In the genomic region with DNA sequence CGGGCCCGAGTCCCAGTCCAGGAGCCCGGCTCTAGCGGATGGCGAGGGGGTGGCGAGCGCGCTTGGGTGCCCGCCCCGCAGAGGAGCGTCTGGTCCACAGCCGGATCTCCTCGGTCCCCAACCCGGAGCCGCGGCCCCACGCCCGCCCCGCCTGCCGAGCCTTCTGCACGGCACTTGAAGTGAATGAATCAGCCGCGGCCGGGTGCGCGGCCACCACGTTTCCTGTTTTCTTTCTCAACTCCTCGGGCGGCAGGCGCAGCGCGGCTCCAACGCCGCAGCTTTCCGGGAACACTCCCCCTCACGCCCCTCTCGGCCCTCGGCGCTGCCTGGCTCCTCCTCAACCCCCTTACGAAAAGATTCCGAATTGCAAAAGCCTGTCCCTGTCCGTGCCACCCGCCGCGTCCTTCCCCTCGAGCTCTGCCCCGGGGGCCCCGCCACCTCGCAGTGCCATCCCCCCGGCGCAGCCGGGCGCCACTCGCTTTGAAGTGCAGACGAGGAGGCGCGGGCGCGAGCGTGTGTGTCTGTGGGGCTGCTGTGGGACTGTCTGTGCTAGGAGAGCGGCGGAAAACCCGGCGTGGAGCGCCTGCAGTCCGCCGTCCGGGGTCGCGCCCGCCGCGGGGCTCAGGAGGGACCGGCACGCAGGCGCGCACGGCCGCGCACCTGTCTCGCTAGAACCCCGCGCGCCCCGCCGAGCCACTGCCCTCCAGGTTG, we compare ENCODE assay signal across 8 cellular contexts.
A peak's percentile ranks its signal among the peaks of the same experiment; 100 is the strongest.
DNase-seq lines count a peak whose midpoint lies in the region; ATAC-seq and TF ChIP-seq lines count a peak whose summit lies in the region.

No MANE protein-coding gene starts in this region.

- DNase-seq in NCI-H510A treated with DMSO at 0.1 percent for 48 hours (lab: John Stamatoyannopoulos, UW) (peak; percentile 25), NCI-H510A (lab: John Stamatoyannopoulos, UW) (no peak), PC-3 (peak; percentile 37), fibroblast of gingiva (ENCODE audit: low read depth) (peak; percentile 93)
- peak; percentile 92 to 93 for DNase-seq in activated T-cell treated with anti-CD3 and anti-CD28 coated beads, Interleukin-2, amount 50 U/mL, for 48 hours
- peak; percentile 86 to 95 (median 93) for DNase-seq in naive thymus-derived CD8-positive, alpha-beta T cell

- intact Hi-C loops in PC-3 (cut with micrococcal nuclease): loop anchor here (5.0 to 10.0 kb wide), 5 partner anchors 395 to 753 kb away; no protein-coding TSS in a partner anchor

- no peaks in the 10 kb centered on the region for H3K27me3 ChIP-seq in PC-3 (ENCODE audit: low read length)

- POLR2A ChIA-PET in PC-3 (lab: Charles Lee; ENCODE audit: unreplicated experiment): no interaction called here
- POLR2A ChIA-PET in naive thymus-derived CD8-positive, alpha-beta T cell (lab: Charles Lee): interaction anchor here (0.7 to 5.3 kb wide), 11 partner anchors 8 to 134 kb away, joined by 3 to 104 read pairs (median 6); no protein-coding TSS in a partner anchor

- H3K4me3 Mint-ChIP-seq in naive thymus-derived CD8-positive, alpha-beta T cell: peak overlapping the region; percentile 89 to 99 (median 96)
- H3K4me3 Mint-ChIP-seq in stimulated activated memory B cell treated with anti-CD40 and anti-IgM and Interleukin-4, amounts not matched to agents 10 μg/mL and 1 μg/mL and 100 μg/mL, for 72 hours: peak overlapping the region; percentile 88

- no peaks in the 10 kb centered on the region for H3K36me3 ChIP-seq in PC-3 (ENCODE audit: low read depth, low read length)

- H3K4me2 ChIP-seq in PC-3 (ENCODE audit: low read length): peak overlapping the region; percentile 79

- no peaks in the 10 kb centered on the region for H3K9me3 ChIP-seq in PC-3 (ENCODE audit: low read length)

- H3K4me3 ChIP-seq in PC-3 (ENCODE audit: low read length): peak overlapping the region; percentile 66

- no peaks in the 10 kb centered on the region for H3K9me3 Mint-ChIP-seq in naive thymus-derived CD8-positive, alpha-beta T cell
- H3K9me3 Mint-ChIP-seq in stimulated activated memory B cell treated with anti-CD40 and anti-IgM and Interleukin-4, amounts not matched to agents 10 μg/mL and 1 μg/mL and 100 μg/mL, for 72 hours: no peaks in the 10 kb centered on the region

- peak overlapping the region; percentile 57 for H3K9ac ChIP-seq in PC-3 (ENCODE audit: low read length)

- BruUV-seq in PC-3 (replicated peaks; lab: Mats Ljungman, UMichigan): no TSS peak

- H3K4me1 ChIP-seq in PC-3 (ENCODE audit: insufficient read depth, low read length): peaks cover 54% of the 10 kb centered on the region

- H3K36me3 Mint-ChIP-seq in naive thymus-derived CD8-positive, alpha-beta T cell: no peaks in the 10 kb centered on the region
- H3K36me3 Mint-ChIP-seq in stimulated activated memory B cell treated with anti-CD40 and anti-IgM and Interleukin-4, amounts not matched to agents 10 μg/mL and 1 μg/mL and 100 μg/mL, for 72 hours: no peaks in the 10 kb centered on the region

- H3K27ac Mint-ChIP-seq in naive thymus-derived CD8-positive, alpha-beta T cell: peak overlapping the region; percentile 96 to 100 (median 99)
- H3K27ac Mint-ChIP-seq in stimulated activated memory B cell treated with anti-CD40 and anti-IgM and Interleukin-4, amounts not matched to agents 10 μg/mL and 1 μg/mL and 100 μg/mL, for 72 hours: peak overlapping the region; percentile 75

- H3K79me2 ChIP-seq in PC-3 (ENCODE audit: low read length): no peaks in the 10 kb centered on the region

- no peak for TF ChIP-seq CTCF in PC-3 (conservative IDR thresholded peaks at IDR 0.05; ENCODE audit: low read depth, low read length)

- no peaks in the 10 kb centered on the region for H4K20me1 ChIP-seq in PC-3 (ENCODE audit: low read length)

- H3K4me1 Mint-ChIP-seq in naive thymus-derived CD8-positive, alpha-beta T cell: peaks cover 23 to 62% (median 57%) of the 10 kb centered on the region in 4 donors
- H3K4me1 Mint-ChIP-seq in stimulated activated memory B cell treated with anti-CD40 and anti-IgM and Interleukin-4, amounts not matched to agents 10 μg/mL and 1 μg/mL and 100 μg/mL, for 72 hours: peaks cover 26% of the 10 kb centered on the region

- no peak overlapping the region for H3K27ac ChIP-seq in PC-3 (ENCODE audit: low read length)

- H3F3A ChIP-seq in PC-3 (ENCODE audit: low read length, unreplicated experiment): no peaks in the 10 kb centered on the region

- ATAC-seq in HG03025 (IDR thresholded peaks at IDR 0.05; ENCODE audit: low FRiP score, unreplicated experiment) (peak; percentile 64), PC-3 (peak; percentile 14)
- ATAC-seq in naive thymus-derived CD8-positive, alpha-beta T cell: peak; percentile 78 to 83
- ATAC-seq in stimulated activated memory B cell treated with anti-CD40 and anti-IgM and Interleukin-4, amounts not matched to agents 10 μg/mL and 1 μg/mL and 100 μg/mL, for 72 hours: peak; percentile 85

- peak overlapping the region; percentile 67; the same call in 1 of the 2 replicates for H2AFZ ChIP-seq in PC-3 (ENCODE audit: low read length)

- no peaks in the 10 kb centered on the region for H3K27me3 Mint-ChIP-seq in naive thymus-derived CD8-positive, alpha-beta T cell
- H3K27me3 Mint-ChIP-seq in stimulated activated memory B cell treated with anti-CD40 and anti-IgM and Interleukin-4, amounts not matched to agents 10 μg/mL and 1 μg/mL and 100 μg/mL, for 72 hours: peaks cover 9% of the 10 kb centered on the region

- no peaks in the 10 kb centered on the region for H3K9me2 ChIP-seq in PC-3 (replicated peaks; ENCODE audit: low read length)

- CTCF ChIA-PET in PC-3 (lab: Charles Lee): no interaction called here

Comparison
In these comparisons a context has a peak if more than half of its experiments do, and no peak if none do; other contexts are left out.
1. ATAC-seq: peak in every context shown above with its lines; median percentile 85 in stimulated activated memory B cell treated with anti-CD40 and anti-IgM and Interleukin-4, amounts not matched to agents 10 μg/mL and 1 μg/mL and 100 μg/mL, for 72 hours; 80 in naive thymus-derived CD8-positive, alpha-beta T cell; 64 in HG03025; 14 in PC-3.